10 cellular contexts compared by ENCODE assay signal in genomic region chr10:74913321-74913980, GRCh38.
DNase-seq lines count a peak whose midpoint lies in the region; FAIRE-seq and TF ChIP-seq lines count a peak whose summit lies in the region.
"Had no signal": no experiment of that assay in that cellular context is flagged by ENCODE, and none has a peak within 500 bp of the region (broad histone marks: within the 10 kb centered on the region; RNA-seq: fewer than 3 reads in every experiment).

No MANE protein-coding gene starts in this region.

- H3K9ac ChIP-seq in BLaER1 = no peak overlapping the region
- H3K9ac ChIP-seq: parathyroid adenoma had no signal

- H3K27ac ChIP-seq in BLaER1 = no peak overlapping the region
- H3K27ac ChIP-seq in KOPT-K1 (ENCODE audit: low read depth, low read length, poor library complexity, severe bottlenecking) = peak overlapping the region; percentile 60
- H3K27ac ChIP-seq: adrenal gland, parathyroid adenoma had no signal

- peaks cover 7% of the 10 kb centered on the region for H3K9me3 ChIP-seq in BLaER1
- peaks cover 4% of the 10 kb centered on the region for H3K9me3 ChIP-seq in KOPT-K1 (ENCODE audit: insufficient read depth, low read length, poor library complexity, severe bottlenecking)
- H3K9me3 ChIP-seq: adrenal gland had no signal

- H4K20me1 ChIP-seq in BLaER1 = peaks cover 45% of the 10 kb centered on the region

- TF ChIP-seq POLR2A in GM12892 (IDR thresholded peaks at IDR 0.05; ENCODE audit: low read depth, low read length) = no peak
- peak; percentile 29 for TF ChIP-seq POLR2A in erythroblast (IDR thresholded peaks at IDR 0.05; ENCODE audit: low read length)

- no peak overlapping the region for H3K4me3 ChIP-seq in BLaER1
- H3K4me3 ChIP-seq: adrenal gland had no signal

- no peak for TF ChIP-seq CTCF in GM10266 (IDR thresholded peaks at IDR 0.05; ENCODE audit: control insufficient read depth, insufficient read depth, low read depth, missing control alignments)

- H3K27me3 ChIP-seq in BLaER1 = no peaks in the 10 kb centered on the region
- H3K27me3 ChIP-seq: adrenal gland had no signal

- DNase-seq in GM12892 (ENCODE audit: insufficient read length) = no peak
- peak; percentile 57 to 68 for DNase-seq in erythroblast (lab: John Stamatoyannopoulos, UW)
- no peak for DNase-seq in NCI-H2081 (lab: John Stamatoyannopoulos, UW)
- DNase-seq in cerebellum (ENCODE audit: low spot score) = no peak
- no peak for DNase-seq in GM10266 (ENCODE audit: extremely low spot score)
- no peak for DNase-seq in AG08395 (ENCODE audit: low spot score)
- DNase-seq: adrenal gland had no signal

- peaks cover 39% of the 10 kb centered on the region for H3K4me1 ChIP-seq in BLaER1

- H3K4me2 ChIP-seq in BLaER1 = 0 out of 2 replicates have a peak overlapping the region, but pooled peaks have one; percentile 21

- FAIRE-seq in GM12892 (lab: Jason Lieb, UNC) = peak; percentile 73

- H3K36me3 ChIP-seq in BLaER1 (peaks cover 2% of the 10 kb centered on the region; the same call in 1 of the 2 replicates), KOPT-K1 (ENCODE audit: insufficient read depth, low read length) (no peaks in the 10 kb centered on the region)
- H3K36me3 ChIP-seq: adrenal gland had no signal

Comparison
In these comparisons a context has a peak if more than half of its experiments do, and no peak if none do; other contexts are left out.
1. DNase-seq: peak in erythroblast (2 of 2); none in GM12892 (single experiment), NCI-H2081 (0 of 2), cerebellum (single experiment), GM10266 (single experiment) and AG08395 (single experiment).